ENCODE assay signal across 39 cellular contexts in genomic region chr18:73901151-73901550, GRCh38.
"Had no signal": no experiment of that assay in that cellular context is flagged by ENCODE, and none has a peak within 500 bp of the region (broad histone marks: within the 10 kb centered on the region; RNA-seq: fewer than 3 reads in every experiment).

No MANE protein-coding gene starts in this region.

- H3K9me3 ChIP-seq: adrenal gland had no signal

- H3K27me3 Mint-ChIP-seq: activated B cell treated with CpG ODN at 0.5 μM for 24 hours; central memory CD8-positive, alpha-beta T cell had no signal

- H3K27ac ChIP-seq: adrenal gland, cardiac muscle cell, VCaP had no signal

- DNase-seq: activated B cell treated with CpG ODN at 0.5 μM for 24 hours; activated CD4-positive, alpha-beta memory T cell treated with anti-CD3 and anti-CD28 coated beads for 36 hours; activated CD4-positive, alpha-beta T cell treated with anti-CD3 and anti-CD28 coated beads for 4 hours; activated CD4-positive, alpha-beta T cell treated with anti-CD3 and anti-CD28 coated beads, Interleukin-2, amount 50 U/mL, for 1 hour; activated CD4-positive, alpha-beta T cell treated with anti-CD3 and anti-CD28 coated beads, Interleukin-2, amount 50 U/mL, for 4 hours; activated CD4-positive, CD25-positive, alpha-beta regulatory T cell treated with anti-CD3 and anti-CD28 coated beads, Interleukin-2, amount 50 U/mL, for 72 hours; activated CD8-positive, alpha-beta memory T cell treated with anti-CD3 and anti-CD28 coated beads, Interleukin-2, amount 50 U/mL, for 4 hours; activated CD8-positive, alpha-beta T cell treated with anti-CD3 and anti-CD28 coated beads for 36 hours; activated effector memory CD4-positive, alpha-beta T cell treated with anti-CD3 and anti-CD28 coated beads, Interleukin-2, amount 50 U/mL, for 16 hours; activated gamma-delta T cell treated with Interleukin-2 at 50 U/mL for 16 hours; activated naive CD4-positive, alpha-beta T cell; activated naive CD4-positive, alpha-beta T cell treated with anti-CD3 and anti-CD28 coated beads for 36 hours; activated naive CD4-positive, alpha-beta T cell treated with anti-CD3 and anti-CD28 coated beads, Interleukin-2, amount 50 U/mL, for 16 hours; activated naive CD8-positive, alpha-beta T cell treated with anti-CD3 and anti-CD28 coated beads for 36 hours; activated T-cell treated with anti-CD3 and anti-CD28 coated beads for 4 hours; activated T-cell treated with anti-CD3 and anti-CD28 coated beads, Interleukin-2, amount 50 U/mL, for 1 hour; activated T-cell treated with anti-CD3 and anti-CD28 coated beads, Interleukin-2, amount 50 U/mL, for 4 hours; activated T-cell treated with anti-CD3 and anti-CD28 coated beads, Interleukin-2, amount 50 U/mL, for 72 hours; adrenal gland; amniotic stem cell; aorta; caudate nucleus; cerebellar nuclear complex; T-helper 1 cell; T-helper 2 cell; T-helper 9 cell had no signal

- H3K9me3 Mint-ChIP-seq: activated B cell treated with CpG ODN at 0.5 μM for 24 hours; activated CD4-positive, alpha-beta memory T cell treated with anti-CD3 and anti-CD28 coated beads for 36 hours; activated CD4-positive, alpha-beta T cell treated with anti-CD3 and anti-CD28 coated beads, Interleukin-2, amount 10 ng/mL, durations not matched to agents 24 days and 14 days; activated CD8-positive, alpha-beta T cell treated with anti-CD3 and anti-CD28 coated beads for 36 hours; activated naive CD4-positive, alpha-beta T cell treated with anti-CD3 and anti-CD28 coated beads for 36 hours; activated naive CD4-positive, alpha-beta T cell treated with anti-CD3 and anti-CD28 coated beads, Interleukin-2, amount 50 U/mL, for 72 hours; activated naive CD8-positive, alpha-beta T cell treated with anti-CD3 and anti-CD28 coated beads for 36 hours; activated T-cell treated with anti-CD3 and anti-CD28 coated beads, Interleukin-2, amount 50 U/mL, for 4 hours; activated T-cell treated with anti-CD3 and anti-CD28 coated beads, Interleukin-2, amount 50 U/mL, for 72 hours; activated T-helper 1 cell treated with anti-CD3 and anti-CD28 coated beads, Interleukin-12 subunit alpha, Interleukin-12 subunit beta, Interleukin-2, Interleukin-4 antibody, amounts not matched to agents 30 ng/mL and 10 ng/mL and 1 ng/mL, durations not matched to agents 14 hours and 24 hours and 36 hours; activated T-helper 17 cell treated with anti-CD3 and anti-CD28 coated beads, Interleukin-2, amount 50 U/mL, for 72 hours; brain; T-helper 1 cell treated with Interleukin-12 subunit alpha and Interleukin-12 subunit beta and Interleukin-4 antibody, amounts not matched to agents 30 μg/mL and 1 μg/mL, for 36 hours; T-helper 2 cell treated with Interferon-gamma antibody and Interleukin-4, amounts not matched to agents 5 μg/mL and 100 μg/mL, for 36 hours had no signal

- H3K4me3 Mint-ChIP-seq: activated B cell treated with CpG ODN at 0.5 μM for 24 hours; activated CD4-positive, alpha-beta memory T cell treated with anti-CD3 and anti-CD28 coated beads for 36 hours; activated CD4-positive, alpha-beta T cell treated with anti-CD3 and anti-CD28 coated beads, Interleukin-2, amount 10 ng/mL, durations not matched to agents 24 days and 14 days; activated CD8-positive, alpha-beta T cell treated with anti-CD3 and anti-CD28 coated beads for 36 hours; activated naive CD4-positive, alpha-beta T cell treated with anti-CD3 and anti-CD28 coated beads for 36 hours; activated naive CD8-positive, alpha-beta T cell treated with anti-CD3 and anti-CD28 coated beads for 36 hours; activated T-cell treated with anti-CD3 and anti-CD28 coated beads, Interleukin-2, amount 50 U/mL, for 4 hours; activated T-cell treated with anti-CD3 and anti-CD28 coated beads, Interleukin-2, amount 50 U/mL, for 72 hours; activated T-helper 1 cell treated with anti-CD3 and anti-CD28 coated beads, Interleukin-12 subunit alpha, Interleukin-12 subunit beta, Interleukin-2, Interleukin-4 antibody, amounts not matched to agents 30 ng/mL and 10 ng/mL and 1 ng/mL, durations not matched to agents 14 hours and 24 hours and 36 hours; activated T-helper 17 cell treated with anti-CD3 and anti-CD28 coated beads, Interleukin-2, amount 50 U/mL, for 72 hours; brain; central memory CD8-positive, alpha-beta T cell; T-helper 1 cell treated with Interleukin-12 subunit alpha and Interleukin-12 subunit beta and Interleukin-4 antibody, amounts not matched to agents 30 μg/mL and 1 μg/mL, for 36 hours; T-helper 2 cell treated with Interferon-gamma antibody and Interleukin-4, amounts not matched to agents 5 μg/mL and 100 μg/mL, for 36 hours had no signal

- H3K4me3 ChIP-seq: adrenal gland, cardiac muscle cell had no signal

- H3K4me1 ChIP-seq: adrenal gland had no signal

- H3K27ac Mint-ChIP-seq: activated B cell treated with CpG ODN at 0.5 μM for 24 hours; activated CD4-positive, alpha-beta memory T cell treated with anti-CD3 and anti-CD28 coated beads for 36 hours; activated CD4-positive, alpha-beta T cell treated with anti-CD3 and anti-CD28 coated beads, Interleukin-2, amount 10 ng/mL, durations not matched to agents 24 days and 14 days; activated CD8-positive, alpha-beta T cell treated with anti-CD3 and anti-CD28 coated beads for 36 hours; activated naive CD4-positive, alpha-beta T cell treated with anti-CD3 and anti-CD28 coated beads for 36 hours; activated naive CD4-positive, alpha-beta T cell treated with anti-CD3 and anti-CD28 coated beads, Interleukin-2, amount 50 U/mL, for 72 hours; activated naive CD8-positive, alpha-beta T cell treated with anti-CD3 and anti-CD28 coated beads for 36 hours; activated T-cell treated with anti-CD3 and anti-CD28 coated beads, Interleukin-2, amount 50 U/mL, for 72 hours; activated T-helper 1 cell treated with anti-CD3 and anti-CD28 coated beads, Interleukin-12 subunit alpha, Interleukin-12 subunit beta, Interleukin-2, Interleukin-4 antibody, amounts not matched to agents 30 ng/mL and 10 ng/mL and 1 ng/mL, durations not matched to agents 14 hours and 24 hours and 36 hours; activated T-helper 17 cell treated with anti-CD3 and anti-CD28 coated beads, Interleukin-2, amount 50 U/mL, for 72 hours; T-helper 1 cell treated with Interleukin-12 subunit alpha and Interleukin-12 subunit beta and Interleukin-4 antibody, amounts not matched to agents 30 μg/mL and 1 μg/mL, for 36 hours; T-helper 2 cell treated with Interferon-gamma antibody and Interleukin-4, amounts not matched to agents 5 μg/mL and 100 μg/mL, for 36 hours had no signal

- H3K36me3 ChIP-seq: adrenal gland, cardiac muscle cell had no signal

- H3K4me1 Mint-ChIP-seq: activated B cell treated with CpG ODN at 0.5 μM for 24 hours; activated CD4-positive, alpha-beta T cell treated with anti-CD3 and anti-CD28 coated beads, Interleukin-2, amount 10 ng/mL, durations not matched to agents 24 days and 14 days; activated naive CD8-positive, alpha-beta T cell treated with anti-CD3 and anti-CD28 coated beads for 36 hours; activated T-helper 17 cell treated with anti-CD3 and anti-CD28 coated beads, Interleukin-2, amount 50 U/mL, for 72 hours; central memory CD8-positive, alpha-beta T cell had no signal

- H3K27me3 ChIP-seq: adrenal gland had no signal

- H3K36me3 Mint-ChIP-seq: activated CD4-positive, alpha-beta memory T cell treated with anti-CD3 and anti-CD28 coated beads for 36 hours; activated naive CD4-positive, alpha-beta T cell treated with anti-CD3 and anti-CD28 coated beads, Interleukin-2, amount 50 U/mL, for 72 hours; activated naive CD8-positive, alpha-beta T cell treated with anti-CD3 and anti-CD28 coated beads for 36 hours; brain had no signal

- ATAC-seq: activated CD8-positive, alpha-beta T cell treated with anti-CD3 and anti-CD28 coated beads for 36 hours; activated naive CD4-positive, alpha-beta T cell treated with anti-CD3 and anti-CD28 coated beads, Interleukin-2, amount 50 U/mL, for 72 hours; activated T-cell treated with anti-CD3 and anti-CD28 coated beads, Interleukin-2, amount 50 U/mL, for 4 hours; activated T-cell treated with anti-CD3 and anti-CD28 coated beads, Interleukin-2, amount 50 U/mL, for 72 hours; activated T-helper 17 cell treated with anti-CD3 and anti-CD28 coated beads, Interleukin-2, amount 50 U/mL, for 72 hours had no signal

- FAIRE-seq: astrocyte, bronchial epithelial cell, TTC549 had no signal
